Comparison of ENCODE assay signal across 15 cellular contexts in the genomic region with DNA sequence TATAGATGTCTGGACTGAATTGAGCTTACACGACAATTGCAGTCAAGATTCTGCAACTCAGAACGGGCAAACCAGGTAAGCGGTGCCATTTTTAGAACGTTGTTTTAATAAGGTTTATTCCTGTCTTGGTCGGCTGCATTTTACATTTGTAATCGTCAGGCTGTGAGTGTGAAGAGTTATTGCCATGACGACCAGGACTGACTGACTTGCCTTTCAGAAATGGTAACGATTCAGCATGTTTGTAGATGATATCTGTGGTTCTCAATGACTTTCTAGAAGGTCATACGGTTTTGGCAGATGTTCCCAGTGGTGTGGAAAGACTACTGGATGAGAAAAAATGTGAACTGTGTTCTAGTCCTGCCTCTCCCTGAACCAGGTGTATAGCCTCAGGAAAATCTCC.
A peak's percentile ranks its signal among the peaks of the same experiment; 100 is the strongest.
DNase-seq lines count a peak whose midpoint lies in the region; ATAC-seq, FAIRE-seq and TF ChIP-seq lines count a peak whose summit lies in the region.
"Had no signal": no experiment of that assay in that cellular context is flagged by ENCODE, and none has a peak within 500 bp of the region (broad histone marks: within the 10 kb centered on the region; RNA-seq: fewer than 3 reads in every experiment).

No MANE protein-coding gene starts in this region.

- H3K36me3 ChIP-seq in effector memory CD4-positive, alpha-beta T cell (ENCODE audit: control insufficient read depth, insufficient read depth, low read length) = no peaks in the 10 kb centered on the region
- H3K36me3 ChIP-seq: esophagus muscularis mucosa had no signal

- no peaks in the 10 kb centered on the region for H3K36me3 Mint-ChIP-seq in activated naive CD4-positive, alpha-beta T cell treated with anti-CD3 and anti-CD28 coated beads for 36 hours (ENCODE audit: low read depth)
- H3K36me3 Mint-ChIP-seq in stimulated activated effector memory CD8-positive, alpha-beta T cell treated with anti-CD3 and anti-CD28 coated beads, Interleukin-12 subunit alpha, Interleukin-12 subunit beta, amount 100 ng/mL, for 72 hours = peaks cover 12% of the 10 kb centered on the region

- ATAC-seq in stimulated activated effector memory CD8-positive, alpha-beta T cell treated with anti-CD3 and anti-CD28 coated beads, Interleukin-12 subunit alpha, Interleukin-12 subunit beta, amount 100 ng/mL, for 72 hours = peak; percentile 58
- no peak for ATAC-seq in HG03108 (IDR thresholded peaks at IDR 0.05; ENCODE audit: unreplicated experiment)

- CTCF ChIA-PET in activated naive CD4-positive, alpha-beta T cell treated with anti-CD3 and anti-CD28 coated beads for 36 hours (lab: Charles Lee) = no interaction called here

- peaks cover 23% of the 10 kb centered on the region for H3K4me1 ChIP-seq in effector memory CD4-positive, alpha-beta T cell (ENCODE audit: control insufficient read depth, insufficient read depth, low read length, poor library complexity, severe bottlenecking)
- H3K4me1 ChIP-seq: esophagus muscularis mucosa had no signal

- peak; percentile 22 for DNase-seq in activated naive CD4-positive, alpha-beta T cell treated with Interleukin-2 at 50 U/mL for 16 hours
- DNase-seq in activated naive CD4-positive, alpha-beta T cell treated with anti-CD3 and anti-CD28 coated beads for 36 hours = no peak
- DNase-seq in NCI-H748 (lab: John Stamatoyannopoulos, UW; ENCODE audit: unreplicated experiment) (peak; percentile 67), D721Med (ENCODE audit: insufficient read length, low spot score) (no peak), activated gamma-delta T cell (lab: John Stamatoyannopoulos, UW) (no peak)
- DNase-seq in effector memory CD4-positive, alpha-beta T cell = peak; percentile 16 to 23 (median 22)
- DNase-seq in stimulated activated effector memory CD8-positive, alpha-beta T cell treated with anti-CD3 and anti-CD28 coated beads, Interleukin-12 subunit alpha, Interleukin-12 subunit beta, amount 100 ng/mL, for 72 hours (ENCODE audit: low spot score in 2 of 2) = no peak
- DNase-seq: H9; NCI-H1092; posterior cingulate gyrus; stimulated activated CD4-positive, alpha-beta T cell treated with anti-CD3 and anti-CD28 coated beads, Interleukin-1b, Interleukin-23, amount 100 ng/mL, for 48 hours had no signal

- no peaks in the 10 kb centered on the region for H3K9me3 ChIP-seq in effector memory CD4-positive, alpha-beta T cell (ENCODE audit: control insufficient read depth, low read length)
- H3K9me3 ChIP-seq: esophagus muscularis mucosa had no signal

- H3K4me3 Mint-ChIP-seq in activated naive CD4-positive, alpha-beta T cell treated with anti-CD3 and anti-CD28 coated beads for 36 hours = no peak overlapping the region
- H3K4me3 Mint-ChIP-seq in stimulated activated effector memory CD8-positive, alpha-beta T cell treated with anti-CD3 and anti-CD28 coated beads, Interleukin-12 subunit alpha, Interleukin-12 subunit beta, amount 100 ng/mL, for 72 hours = no peak overlapping the region
- H3K4me3 Mint-ChIP-seq: H9 had no signal

- no peaks in the 10 kb centered on the region for H3K27me3 Mint-ChIP-seq in activated naive CD4-positive, alpha-beta T cell treated with anti-CD3 and anti-CD28 coated beads for 36 hours (ENCODE audit: low read depth)

- no peak for TF ChIP-seq CTCF in D721Med (IDR thresholded peaks at IDR 0.05; ENCODE audit: insufficient read depth, missing control alignments)

- intact Hi-C loops in activated naive CD4-positive, alpha-beta T cell treated with anti-CD3 and anti-CD28 coated beads for 36 hours (cut with micrococcal nuclease) = loop anchor here (1.0 to 5.0 kb wide), 6 partner anchors 22 to 840 kb away; no protein-coding TSS in a partner anchor

- no peak for FAIRE-seq in D721Med (lab: Jason Lieb, UNC)
- FAIRE-seq: GM18507, HTR-8/SVneo had no signal

- H3K27me3 ChIP-seq in effector memory CD4-positive, alpha-beta T cell (replicated peaks; ENCODE audit: control insufficient read depth, insufficient read depth, low read length, poor library complexity, severe bottlenecking) = no peaks in the 10 kb centered on the region
- H3K27me3 ChIP-seq: esophagus muscularis mucosa had no signal

- H3K27ac ChIP-seq in effector memory CD4-positive, alpha-beta T cell (ENCODE audit: insufficient read depth, low read length, poor library complexity, severe bottlenecking) = peak overlapping the region; percentile 81
- H3K27ac ChIP-seq: esophagus muscularis mucosa had no signal

- H3K27ac Mint-ChIP-seq in activated naive CD4-positive, alpha-beta T cell treated with anti-CD3 and anti-CD28 coated beads for 36 hours = no peak overlapping the region
- no peak overlapping the region for H3K27ac Mint-ChIP-seq in stimulated activated effector memory CD8-positive, alpha-beta T cell treated with anti-CD3 and anti-CD28 coated beads, Interleukin-12 subunit alpha, Interleukin-12 subunit beta, amount 100 ng/mL, for 72 hours
- H3K27ac Mint-ChIP-seq: H9 had no signal

- no peaks in the 10 kb centered on the region for H3K9me3 Mint-ChIP-seq in activated naive CD4-positive, alpha-beta T cell treated with anti-CD3 and anti-CD28 coated beads for 36 hours
- H3K9me3 Mint-ChIP-seq in stimulated activated effector memory CD8-positive, alpha-beta T cell treated with anti-CD3 and anti-CD28 coated beads, Interleukin-12 subunit alpha, Interleukin-12 subunit beta, amount 100 ng/mL, for 72 hours = no peaks in the 10 kb centered on the region
- H3K9me3 Mint-ChIP-seq: H9 had no signal

- H3K4me1 Mint-ChIP-seq in activated naive CD4-positive, alpha-beta T cell treated with anti-CD3 and anti-CD28 coated beads for 36 hours (ENCODE audit: low read depth) = peaks cover 26% of the 10 kb centered on the region
- H3K4me1 Mint-ChIP-seq in stimulated activated effector memory CD8-positive, alpha-beta T cell treated with anti-CD3 and anti-CD28 coated beads, Interleukin-12 subunit alpha, Interleukin-12 subunit beta, amount 100 ng/mL, for 72 hours = peaks cover 26% of the 10 kb centered on the region

- no peak overlapping the region for H3K4me3 ChIP-seq in effector memory CD4-positive, alpha-beta T cell (ENCODE audit: insufficient read depth, low read depth, low read length, poor library complexity, severe bottlenecking)
- H3K4me3 ChIP-seq: esophagus muscularis mucosa had no signal

Comparison
In these comparisons a context has a peak if more than half of its experiments do, and no peak if none do; other contexts are left out.
1. DNase-seq: peak in activated naive CD4-positive, alpha-beta T cell treated with Interleukin-2 at 50 U/mL for 16 hours (single experiment), NCI-H748 (single experiment) and effector memory CD4-positive, alpha-beta T cell (3 of 3); none in activated naive CD4-positive, alpha-beta T cell treated with anti-CD3 and anti-CD28 coated beads for 36 hours (single experiment), stimulated activated effector memory CD8-positive, alpha-beta T cell treated with anti-CD3 and anti-CD28 coated beads, Interleukin-12 subunit alpha, Interleukin-12 subunit beta, amount 100 ng/mL, for 72 hours (0 of 2), D721Med (single experiment) and activated gamma-delta T cell (single experiment).